ENCODE assay signal across 8 cellular contexts in the genomic region with DNA sequence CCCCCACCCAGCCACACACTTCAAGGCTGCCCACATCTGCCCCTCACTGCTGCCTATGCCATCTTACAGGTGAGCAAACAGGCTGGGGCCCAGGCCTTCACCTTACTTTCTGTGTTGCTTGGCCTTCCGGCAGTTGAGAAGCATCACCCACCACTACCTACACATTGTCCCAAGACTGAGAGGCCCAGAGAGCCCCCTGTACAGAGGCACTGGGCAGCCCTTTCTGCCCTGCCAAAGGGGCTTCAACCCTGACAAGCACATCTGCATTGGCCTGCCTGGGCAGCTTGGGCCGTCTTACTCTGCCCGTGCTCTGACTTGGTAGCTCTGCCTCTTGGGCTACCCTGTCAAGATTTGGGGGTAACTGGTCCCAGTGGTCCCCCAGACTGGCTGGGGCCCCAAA. TPM values are rescaled to one million over a fixed set of nuclear protein-coding genes. Genes with fewer than 3 reads are reported as not detected.
DNase-seq lines count a peak whose midpoint lies in the region; ATAC-seq lines count a peak whose summit lies in the region.

No MANE protein-coding gene starts in this region.

- 98% methylated on average over 3 of the region's 3 CpGs for WGBS in thymus

- H3K27me3 ChIP-seq in layer of hippocampus (ENCODE audit: control insufficient read depth, insufficient read depth, low read length) (no peaks in the 10 kb centered on the region), thymus (ENCODE audit: control insufficient read depth, insufficient read depth) (no peaks in the 10 kb centered on the region)

- H3K36me3 ChIP-seq in thymus (ENCODE audit: control insufficient read depth, insufficient read depth) = peaks cover 28% of the 10 kb centered on the region

- H3K4me3 Mint-ChIP-seq in activated CD4-positive, alpha-beta T cell treated with anti-CD3 and anti-CD28 coated beads, Interleukin-2, amount 10 ng/mL, durations not matched to agents 7 days and 5 days = peak overlapping the region; percentile 76
- peak overlapping the region; percentile 78 for H3K4me3 Mint-ChIP-seq in activated naive CD8-positive, alpha-beta T cell treated with anti-CD3 and anti-CD28 coated beads, Interleukin-2, amount 50 U/mL, for 24 hours

- H3K36me3 Mint-ChIP-seq in activated CD4-positive, alpha-beta T cell treated with anti-CD3 and anti-CD28 coated beads, Interleukin-2, amount 10 ng/mL, durations not matched to agents 7 days and 5 days (ENCODE audit: low read depth) = peaks cover 3% of the 10 kb centered on the region
- peaks cover 2% of the 10 kb centered on the region for H3K36me3 Mint-ChIP-seq in activated naive CD8-positive, alpha-beta T cell treated with anti-CD3 and anti-CD28 coated beads, Interleukin-2, amount 50 U/mL, for 24 hours (ENCODE audit: low read depth)

- no peaks in the 10 kb centered on the region for H3K9me3 Mint-ChIP-seq in activated CD4-positive, alpha-beta T cell treated with anti-CD3 and anti-CD28 coated beads, Interleukin-2, amount 10 ng/mL, durations not matched to agents 7 days and 5 days
- H3K9me3 Mint-ChIP-seq in activated naive CD8-positive, alpha-beta T cell treated with anti-CD3 and anti-CD28 coated beads, Interleukin-2, amount 50 U/mL, for 24 hours = no peaks in the 10 kb centered on the region

- peak overlapping the region; percentile 27 for H3K27ac ChIP-seq in layer of hippocampus (ENCODE audit: low read depth, low read length)
- H3K27ac ChIP-seq in thymus (ENCODE audit: low read depth) = no peak overlapping the region

- peaks cover 35% of the 10 kb centered on the region for H3K4me1 Mint-ChIP-seq in activated CD4-positive, alpha-beta T cell treated with anti-CD3 and anti-CD28 coated beads, Interleukin-2, amount 10 ng/mL, durations not matched to agents 7 days and 5 days
- H3K4me1 Mint-ChIP-seq in activated naive CD8-positive, alpha-beta T cell treated with anti-CD3 and anti-CD28 coated beads, Interleukin-2, amount 50 U/mL, for 24 hours = peaks cover 40% of the 10 kb centered on the region

- no peak for ATAC-seq in activated naive CD8-positive, alpha-beta T cell treated with anti-CD3 and anti-CD28 coated beads, Interleukin-2, amount 50 U/mL, for 24 hours
- no peak for ATAC-seq in HG02970 (IDR thresholded peaks at IDR 0.05; ENCODE audit: low FRiP score, unreplicated experiment)

- peak overlapping the region; percentile 69 for H3K4me3 ChIP-seq in thymus (ENCODE audit: low read length)

- CTCF ChIA-PET in activated CD4-positive, alpha-beta T cell treated with anti-CD3 and anti-CD28 coated beads, Interleukin-2, amount 10 ng/mL, durations not matched to agents 7 days and 5 days (lab: Charles Lee) = interaction anchor here (1.0 to 1.7 kb wide), 4 partner anchors 19 to 364 kb away, joined by 3 to 8 read pairs (median 4); partner anchors contain the start of gene ALKBH5

- H3K27ac Mint-ChIP-seq in activated CD4-positive, alpha-beta T cell treated with anti-CD3 and anti-CD28 coated beads, Interleukin-2, amount 10 ng/mL, durations not matched to agents 7 days and 5 days = peak overlapping the region; percentile 86
- peak overlapping the region; percentile 72 for H3K27ac Mint-ChIP-seq in activated naive CD8-positive, alpha-beta T cell treated with anti-CD3 and anti-CD28 coated beads, Interleukin-2, amount 50 U/mL, for 24 hours

- DNase-seq in activated CD4-positive, alpha-beta T cell treated with anti-CD3 and anti-CD28 coated beads, Interleukin-2, amount 10 ng/mL, durations not matched to agents 7 days and 5 days = no peak
- no peak for DNase-seq in activated CD4-positive, alpha-beta T cell treated with anti-CD3 and anti-CD28 coated beads for 48 hours
- no peak for DNase-seq in activated naive CD8-positive, alpha-beta T cell treated with anti-CD3 and anti-CD28 coated beads, Interleukin-2, amount 50 U/mL, for 24 hours
- no peak for DNase-seq in effector CD8-positive, alpha-beta T cell (lab: John Stamatoyannopoulos, UW)
- DNase-seq in iPS-NIHi7 (ENCODE audit: extremely low spot score) = no peak

- H3K4me1 ChIP-seq in thymus (ENCODE audit: control insufficient read depth, insufficient read depth, low read length) = peaks cover 31% of the 10 kb centered on the region

- no peaks in the 10 kb centered on the region for H3K27me3 Mint-ChIP-seq in activated CD4-positive, alpha-beta T cell treated with anti-CD3 and anti-CD28 coated beads, Interleukin-2, amount 10 ng/mL, durations not matched to agents 7 days and 5 days
- H3K27me3 Mint-ChIP-seq in activated naive CD8-positive, alpha-beta T cell treated with anti-CD3 and anti-CD28 coated beads, Interleukin-2, amount 50 U/mL, for 24 hours = no peaks in the 10 kb centered on the region

- no peaks in the 10 kb centered on the region for H3K9me3 ChIP-seq in thymus (ENCODE audit: control insufficient read depth)

- POLR2A ChIA-PET in activated CD4-positive, alpha-beta T cell treated with anti-CD3 and anti-CD28 coated beads, Interleukin-2, amount 10 ng/mL, durations not matched to agents 7 days and 5 days (lab: Charles Lee) = no interaction called here

RNA-seq across cellular contexts. Expression of gene MIEF2, which starts 1.2 kb away (rescaled TPM):
- 1 to 10 TPM; 6.8 to 8.5 TPM for total RNA-seq in activated CD4-positive, alpha-beta T cell treated with anti-CD3 and anti-CD28 coated beads, Interleukin-2, amount 10 ng/mL, durations not matched to agents 7 days and 5 days
- polyA plus RNA-seq in thymus = 8.5 TPM

RNA-seq across cellular contexts. Expression of gene FLII, which starts 3.1 kb away (rescaled TPM):
- 100 to 1,000 TPM; 323 to 328 TPM for total RNA-seq in activated CD4-positive, alpha-beta T cell treated with anti-CD3 and anti-CD28 coated beads, Interleukin-2, amount 10 ng/mL, durations not matched to agents 7 days and 5 days
- polyA plus RNA-seq in thymus = 195 TPM

RNA-seq across cellular contexts. Expression of gene LLGL1, which starts 36.2 kb away (rescaled TPM):
- 10 to 100 TPM; 24.7 to 24.9 TPM for total RNA-seq in activated CD4-positive, alpha-beta T cell treated with anti-CD3 and anti-CD28 coated beads, Interleukin-2, amount 10 ng/mL, durations not matched to agents 7 days and 5 days
- 8.3 TPM for polyA plus RNA-seq in thymus

RNA-seq across cellular contexts. Expression of gene TOP3A, which starts 53.1 kb away (rescaled TPM):
- 10 to 100 TPM; 57.6 to 62.8 TPM for total RNA-seq in activated CD4-positive, alpha-beta T cell treated with anti-CD3 and anti-CD28 coated beads, Interleukin-2, amount 10 ng/mL, durations not matched to agents 7 days and 5 days
- polyA plus RNA-seq in thymus = 23.5 TPM

RNA-seq across cellular contexts. Expression of gene SMCR8, which starts 53.4 kb away (rescaled TPM):
- total RNA-seq in activated CD4-positive, alpha-beta T cell treated with anti-CD3 and anti-CD28 coated beads, Interleukin-2, amount 10 ng/mL, durations not matched to agents 7 days and 5 days = 10 to 100 TPM; 25.0 to 25.8 TPM
- polyA plus RNA-seq in thymus = 7.3 TPM
